2 cellular contexts compared by ENCODE assay signal in the genomic region with DNA sequence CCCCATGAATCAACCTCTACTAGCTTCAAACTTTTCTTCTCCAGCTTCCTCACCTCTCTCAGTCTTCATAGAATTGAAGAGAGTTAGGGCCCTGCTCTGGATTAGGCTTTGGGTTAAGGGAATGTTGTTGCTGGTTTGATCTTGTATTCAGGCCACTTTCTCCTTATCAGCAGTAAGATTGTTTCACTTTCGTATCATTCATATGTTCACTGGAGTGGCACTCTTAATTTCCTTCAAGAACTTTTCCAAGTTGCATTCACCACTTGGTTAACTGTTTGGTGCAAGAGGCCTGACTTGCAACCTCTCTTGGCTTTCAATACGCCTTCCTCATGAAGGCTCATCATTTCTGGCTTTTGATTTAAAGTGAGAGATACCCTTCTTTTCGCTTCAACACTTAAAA.
TF ChIP-seq lines count a peak whose summit lies in the region.

No MANE protein-coding gene starts in this region.

TF ChIP-seq in A549, 52 proteins besides CTCF, POLR2A, EP300 and RAD21:
- TF ChIP-seq ZFP36 (IDR thresholded peaks at IDR 0.05; ENCODE audit: borderline replicate concordance, partially characterized antibody) (no peak), REST (IDR thresholded peaks at IDR 0.05) (no peak), ELK1 (IDR thresholded peaks at IDR 0.05; ENCODE audit: low read depth, low read length) (no peak), FOSB (CRISPR knock-in tag; IDR thresholded peaks at IDR 0.05) (no peak), EHMT2 (IDR thresholded peaks at IDR 0.05; ENCODE audit: low read depth) (no peak), ZNF302 (CRISPR knock-in tag; IDR thresholded peaks at IDR 0.05) (no peak), BHLHE40 (IDR thresholded peaks at IDR 0.05; ENCODE audit: low read depth, low read length) (no peak), HDAC2 (IDR thresholded peaks at IDR 0.05) (no peak), MAZ (IDR thresholded peaks at IDR 0.05; ENCODE audit: borderline replicate concordance, low read depth, low read length) (no peak), HOXB5 (CRISPR knock-in tag; IDR thresholded peaks at IDR 0.05) (no peak), PBX3 (IDR thresholded peaks at IDR 0.05) (no peak), GATA3 (IDR thresholded peaks at IDR 0.05; ENCODE audit: borderline replicate concordance) (no peak), TFCP2L1 (CRISPR knock-in tag; IDR thresholded peaks at IDR 0.05) (no peak), ESRRA (IDR thresholded peaks at IDR 0.05; ENCODE audit: borderline replicate concordance, low read length) (no peak), KDM5A (IDR thresholded peaks at IDR 0.05) (no peak)
- TF ChIP-seq, protein P1, sequence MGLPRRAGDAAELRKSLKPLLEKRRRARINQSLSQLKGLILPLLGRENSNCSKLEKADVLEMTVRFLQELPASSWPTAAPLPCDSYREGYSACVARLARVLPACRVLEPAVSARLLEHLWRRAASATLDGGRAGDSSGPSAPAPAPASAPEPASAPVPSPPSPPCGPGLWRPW (IDR thresholded peaks at IDR 0.05) = no peak
- TF ChIP-seq, protein P2, sequence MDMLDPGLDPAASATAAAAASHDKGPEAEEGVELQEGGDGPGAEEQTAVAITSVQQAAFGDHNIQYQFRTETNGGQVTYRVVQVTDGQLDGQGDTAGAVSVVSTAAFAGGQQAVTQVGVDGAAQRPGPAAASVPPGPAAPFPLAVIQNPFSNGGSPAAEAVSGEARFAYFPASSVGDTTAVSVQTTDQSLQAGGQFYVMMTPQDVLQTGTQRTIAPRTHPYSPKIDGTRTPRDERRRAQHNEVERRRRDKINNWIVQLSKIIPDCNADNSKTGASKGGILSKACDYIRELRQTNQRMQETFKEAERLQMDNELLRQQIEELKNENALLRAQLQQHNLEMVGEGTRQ (IDR thresholded peaks at IDR 0.05) = no peak
- TF ChIP-seq, protein P3, sequence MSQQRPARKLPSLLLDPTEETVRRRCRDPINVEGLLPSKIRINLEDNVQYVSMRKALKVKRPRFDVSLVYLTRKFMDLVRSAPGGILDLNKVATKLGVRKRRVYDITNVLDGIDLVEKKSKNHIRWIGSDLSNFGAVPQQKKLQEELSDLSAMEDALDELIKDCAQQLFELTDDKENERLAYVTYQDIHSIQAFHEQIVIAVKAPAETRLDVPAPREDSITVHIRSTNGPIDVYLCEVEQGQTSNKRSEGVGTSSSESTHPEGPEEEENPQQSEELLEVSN (IDR thresholded peaks at IDR 0.05; ENCODE audit: borderline replicate concordance, low read depth) = no peak
- TF ChIP-seq, protein P4, sequence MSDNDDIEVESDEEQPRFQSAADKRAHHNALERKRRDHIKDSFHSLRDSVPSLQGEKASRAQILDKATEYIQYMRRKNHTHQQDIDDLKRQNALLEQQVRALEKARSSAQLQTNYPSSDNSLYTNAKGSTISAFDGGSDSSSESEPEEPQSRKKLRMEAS (IDR thresholded peaks at IDR 0.05) = no peak
TF ChIP-seq in A549: peak in this region for 0.

TF ChIP-seq in GM12878, 131 proteins besides CTCF, POLR2A, EP300 and RAD21:
- no peak for TF ChIP-seq SP1 (IDR thresholded peaks at IDR 0.05; ENCODE audit: low read depth, low read length)
- TF ChIP-seq, protein P5, sequence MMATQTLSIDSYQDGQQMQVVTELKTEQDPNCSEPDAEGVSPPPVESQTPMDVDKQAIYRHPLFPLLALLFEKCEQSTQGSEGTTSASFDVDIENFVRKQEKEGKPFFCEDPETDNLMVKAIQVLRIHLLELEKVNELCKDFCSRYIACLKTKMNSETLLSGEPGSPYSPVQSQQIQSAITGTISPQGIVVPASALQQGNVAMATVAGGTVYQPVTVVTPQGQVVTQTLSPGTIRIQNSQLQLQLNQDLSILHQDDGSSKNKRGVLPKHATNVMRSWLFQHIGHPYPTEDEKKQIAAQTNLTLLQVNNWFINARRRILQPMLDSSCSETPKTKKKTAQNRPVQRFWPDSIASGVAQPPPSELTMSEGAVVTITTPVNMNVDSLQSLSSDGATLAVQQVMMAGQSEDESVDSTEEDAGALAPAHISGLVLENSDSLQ (IDR thresholded peaks at IDR 0.05) = 0 out of 2 replicates have a peak, but pooled peaks have one; percentile 9
- TF ChIP-seq, protein P6, sequence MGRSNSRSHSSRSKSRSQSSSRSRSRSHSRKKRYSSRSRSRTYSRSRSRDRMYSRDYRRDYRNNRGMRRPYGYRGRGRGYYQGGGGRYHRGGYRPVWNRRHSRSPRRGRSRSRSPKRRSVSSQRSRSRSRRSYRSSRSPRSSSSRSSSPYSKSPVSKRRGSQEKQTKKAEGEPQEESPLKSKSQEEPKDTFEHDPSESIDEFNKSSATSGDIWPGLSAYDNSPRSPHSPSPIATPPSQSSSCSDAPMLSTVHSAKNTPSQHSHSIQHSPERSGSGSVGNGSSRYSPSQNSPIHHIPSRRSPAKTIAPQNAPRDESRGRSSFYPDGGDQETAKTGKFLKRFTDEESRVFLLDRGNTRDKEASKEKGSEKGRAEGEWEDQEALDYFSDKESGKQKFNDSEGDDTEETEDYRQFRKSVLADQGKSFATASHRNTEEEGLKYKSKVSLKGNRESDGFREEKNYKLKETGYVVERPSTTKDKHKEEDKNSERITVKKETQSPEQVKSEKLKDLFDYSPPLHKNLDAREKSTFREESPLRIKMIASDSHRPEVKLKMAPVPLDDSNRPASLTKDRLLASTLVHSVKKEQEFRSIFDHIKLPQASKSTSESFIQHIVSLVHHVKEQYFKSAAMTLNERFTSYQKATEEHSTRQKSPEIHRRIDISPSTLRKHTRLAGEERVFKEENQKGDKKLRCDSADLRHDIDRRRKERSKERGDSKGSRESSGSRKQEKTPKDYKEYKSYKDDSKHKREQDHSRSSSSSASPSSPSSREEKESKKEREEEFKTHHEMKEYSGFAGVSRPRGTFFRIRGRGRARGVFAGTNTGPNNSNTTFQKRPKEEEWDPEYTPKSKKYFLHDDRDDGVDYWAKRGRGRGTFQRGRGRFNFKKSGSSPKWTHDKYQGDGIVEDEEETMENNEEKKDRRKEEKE (IDR thresholded peaks at IDR 0.05) = no peak
